ENCODE assay signal across 20 cellular contexts in the genomic region with DNA sequence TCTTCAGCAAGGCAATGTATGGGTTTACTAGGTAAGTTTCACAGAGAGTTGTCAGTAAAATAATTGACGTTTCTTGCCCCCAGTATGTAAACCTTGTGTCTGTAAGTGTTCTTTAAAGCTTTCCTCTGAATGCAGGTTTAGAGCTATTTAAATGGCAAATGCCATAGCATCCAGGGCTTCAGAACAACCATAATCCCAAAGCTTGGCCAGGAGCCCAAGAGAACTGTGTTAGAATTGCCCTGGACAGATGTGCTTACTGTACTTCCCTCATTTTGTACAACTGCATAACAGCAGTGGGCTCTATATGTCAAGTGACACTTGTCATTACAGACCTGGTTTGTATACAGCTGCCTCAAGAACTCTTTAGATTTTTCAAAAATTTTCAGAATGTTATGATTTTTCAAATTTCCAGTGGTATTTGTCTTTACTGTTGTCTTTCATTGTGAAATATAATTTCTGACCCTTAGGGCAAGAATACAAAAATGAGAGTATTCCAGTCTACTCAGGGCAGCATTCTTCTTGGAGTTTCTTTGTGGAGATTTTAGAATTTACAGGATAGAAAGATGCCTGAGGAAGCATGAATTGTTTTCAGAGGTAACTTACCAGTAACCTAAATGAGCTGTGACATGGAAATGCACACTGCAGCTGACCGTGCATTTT.
"Had no signal": no experiment of that assay in that cellular context is flagged by ENCODE, and none has a peak within 500 bp of the region (broad histone marks: within the 10 kb centered on the region; RNA-seq: fewer than 3 reads in every experiment).

No MANE protein-coding gene starts in this region.

- H3K4me3 ChIP-seq: ovary, psoas muscle had no signal

- ATAC-seq: left lobe of liver; natural killer cell; psoas muscle; right cardiac atrium; stimulated activated naive CD8-positive, alpha-beta T cell treated with anti-CD3 and anti-CD28 coated beads, Interleukin-15, Interleukin-2, amounts not matched to agents 100 U/mL and 50 U/mL, for 24 hours had no signal

- DNase-seq: activated CD4-positive, alpha-beta memory T cell treated with anti-CD3 and anti-CD28 coated beads for 36 hours; activated CD4-positive, alpha-beta T cell treated with anti-CD3 and anti-CD28 coated beads for 48 hours; activated naive CD4-positive, alpha-beta T cell treated with Interleukin-2 at 50 U/mL for 16 hours; activated T-cell treated with anti-CD3 and anti-CD28 coated beads, Interleukin-2, amount 50 U/mL, for 48 hours; anterior cingulate cortex; central memory CD4-positive, alpha-beta T cell; effector memory CD4-positive, alpha-beta T cell; foreskin melanocyte; kidney; mammary epithelial cell; midbrain; natural killer cell; ovary; psoas muscle; right cardiac atrium; stimulated activated CD4-positive, alpha-beta T cell treated with anti-CD3 and anti-CD28 coated beads, Interleukin-12 subunit alpha, Interleukin-12 subunit beta, amount 100 ng/mL, for 4 hours; stimulated activated CD4-positive, alpha-beta T cell treated with anti-CD3 and anti-CD28 coated beads, Interleukin-4, amount 100 ng/mL, for 4 hours; stimulated activated naive CD8-positive, alpha-beta T cell treated with anti-CD3 and anti-CD28 coated beads, Interleukin-15, Interleukin-2, amounts not matched to agents 100 U/mL and 50 U/mL, for 24 hours had no signal

- H3K27me3 ChIP-seq: ovary had no signal

- H3K9me3 ChIP-seq: ovary, psoas muscle had no signal

- H3K27ac ChIP-seq: ovary, psoas muscle had no signal

- FAIRE-seq: colon, kidney had no signal

- H3K36me3 ChIP-seq: ovary had no signal
